In genomic region chr4:38693531-38693930, GRCh38 we compare ENCODE assay signal across 16 cellular contexts. TPM values are rescaled to one million over a fixed set of nuclear protein-coding genes. Genes with fewer than 3 reads are reported as not detected.
DNase-seq lines count a peak whose midpoint lies in the region; ATAC-seq and TF ChIP-seq lines count a peak whose summit lies in the region.
"Had no signal": no experiment of that assay in that cellular context is flagged by ENCODE, and none has a peak within 500 bp of the region (broad histone marks: within the 10 kb centered on the region; RNA-seq: fewer than 3 reads in every experiment).

No MANE protein-coding gene starts in this region.

- CTCF ChIA-PET in PC-3 (lab: Charles Lee), result no interaction called here

- no peaks in the 10 kb centered on the region for H3K4me1 ChIP-seq in CD4-positive, CD25-positive, alpha-beta regulatory T cell (ENCODE audit: control insufficient read depth, insufficient read depth, low read length, poor library complexity, severe bottlenecking)
- no peaks in the 10 kb centered on the region for H3K4me1 ChIP-seq in prostate gland (replicated peaks)
- H3K4me1 ChIP-seq in PC-3 (ENCODE audit: insufficient read depth, low read length), result no peaks in the 10 kb centered on the region
- H3K4me1 ChIP-seq: BE2C had no signal

- DNase-seq in activated T-cell treated with anti-CD3 and anti-CD28 coated beads, Interleukin-2, amount 50 U/mL, for 24 hours, result no peak
- DNase-seq in activated T-cell treated with anti-CD3 and anti-CD28 coated beads for 4 hours, result no peak
- DNase-seq in CD4-positive, CD25-positive, alpha-beta regulatory T cell, result no peak
- DNase-seq in endothelial cell (ENCODE audit: low spot score), result no peak
- DNase-seq in prostate gland (ENCODE audit: low spot score), result no peak
- no peak for DNase-seq in PC-3
- DNase-seq: BE2C; CD4-positive, alpha-beta memory T cell; GF-D8; NCI-H1105 treated with DMSO at 0.1 percent for 48 hours; NCI-H1694; NCI-H774; SHP77 had no signal

- H3F3A ChIP-seq in PC-3 (ENCODE audit: low read length, unreplicated experiment), result no peaks in the 10 kb centered on the region

- ATAC-seq in CD4-positive, CD25-positive, alpha-beta regulatory T cell (ENCODE audit: low read depth in 2 of 2), result no peak
- no peak for ATAC-seq in activated T-helper 17 cell treated with anti-CD3 and anti-CD28 coated beads, Interleukin-2, amount 50 U/mL, for 72 hours (replicated peaks)
- ATAC-seq in PC-3 (no peak), HG02642 (IDR thresholded peaks at IDR 0.05; ENCODE audit: poor library complexity, unreplicated experiment) (no peak)

- no peaks in the 10 kb centered on the region for H3K79me2 ChIP-seq in PC-3 (ENCODE audit: low read length)

- no peaks in the 10 kb centered on the region for H3K27me3 Mint-ChIP-seq in activated T-cell treated with anti-CD3 and anti-CD28 coated beads, Interleukin-2, amount 50 U/mL, for 24 hours
- H3K27me3 Mint-ChIP-seq in CD4-positive, CD25-positive, alpha-beta regulatory T cell, result no peaks in the 10 kb centered on the region
- no peaks in the 10 kb centered on the region for H3K27me3 Mint-ChIP-seq in activated T-helper 17 cell treated with anti-CD3 and anti-CD28 coated beads, Interleukin-2, amount 50 U/mL, for 72 hours
- peaks cover 3% of the 10 kb centered on the region for H3K27me3 Mint-ChIP-seq in endothelial cell (ENCODE audit: unreplicated experiment)
- H3K27me3 Mint-ChIP-seq: CD4-positive, alpha-beta memory T cell had no signal

- no peaks in the 10 kb centered on the region for H3K9me3 ChIP-seq in CD4-positive, CD25-positive, alpha-beta regulatory T cell (ENCODE audit: control insufficient read depth in 2 of 2, low read length in 2 of 2)
- H3K9me3 ChIP-seq in prostate gland (no peaks in the 10 kb centered on the region), PC-3 (ENCODE audit: low read length) (no peaks in the 10 kb centered on the region)
- H3K9me3 ChIP-seq: BE2C, HAP-1 had no signal

- H3K27ac Mint-ChIP-seq in activated T-cell treated with anti-CD3 and anti-CD28 coated beads, Interleukin-2, amount 50 U/mL, for 24 hours, result peak overlapping the region; percentile 73
- peak overlapping the region in 2 of 3 donors; percentile 14 to 23 for H3K27ac Mint-ChIP-seq in CD4-positive, CD25-positive, alpha-beta regulatory T cell
- peak overlapping the region; percentile 15 for H3K27ac Mint-ChIP-seq in activated T-helper 17 cell treated with anti-CD3 and anti-CD28 coated beads, Interleukin-2, amount 50 U/mL, for 72 hours
- H3K27ac Mint-ChIP-seq in endothelial cell (ENCODE audit: unreplicated experiment), result no peak overlapping the region

- intact Hi-C loops in prostate gland (cut with DNase I), result no loop called here
- intact Hi-C loops in PC-3 (cut with micrococcal nuclease), result no loop called here

- no peaks in the 10 kb centered on the region for H4K20me1 ChIP-seq in PC-3 (ENCODE audit: low read length)

- no peaks in the 10 kb centered on the region for H3K27me3 ChIP-seq in CD4-positive, CD25-positive, alpha-beta regulatory T cell (ENCODE audit: control insufficient read depth, insufficient read depth, low read length)
- H3K27me3 ChIP-seq in prostate gland (replicated peaks; ENCODE audit: insufficient read depth), result no peaks in the 10 kb centered on the region
- no peaks in the 10 kb centered on the region for H3K27me3 ChIP-seq in PC-3 (ENCODE audit: low read length)
- H3K27me3 ChIP-seq: BE2C had no signal

- TF ChIP-seq CTCF in endothelial cell (IDR thresholded peaks at IDR 0.05; ENCODE audit: unreplicated experiment) (no peak), prostate gland (IDR thresholded peaks at IDR 0.05) (no peak), PC-3 (conservative IDR thresholded peaks at IDR 0.05; ENCODE audit: low read depth, low read length) (no peak)

- peaks cover 20% of the 10 kb centered on the region for H3K4me1 Mint-ChIP-seq in activated T-cell treated with anti-CD3 and anti-CD28 coated beads, Interleukin-2, amount 50 U/mL, for 24 hours (ENCODE audit: low read depth)
- peaks cover 4 to 27% (median 19%) of the 10 kb centered on the region in 4 donors for H3K4me1 Mint-ChIP-seq in CD4-positive, CD25-positive, alpha-beta regulatory T cell
- peaks cover 10% of the 10 kb centered on the region for H3K4me1 Mint-ChIP-seq in activated T-helper 17 cell treated with anti-CD3 and anti-CD28 coated beads, Interleukin-2, amount 50 U/mL, for 72 hours
- H3K4me1 Mint-ChIP-seq in endothelial cell (ENCODE audit: unreplicated experiment), result peaks cover 5% of the 10 kb centered on the region

- 43% methylated on average over 1 of the region's 1 CpG for WGBS in prostate gland

- no peak overlapping the region for H2AFZ ChIP-seq in PC-3 (ENCODE audit: low read length)

- peaks cover 92% of the 10 kb centered on the region for H3K36me3 Mint-ChIP-seq in activated T-cell treated with anti-CD3 and anti-CD28 coated beads, Interleukin-2, amount 50 U/mL, for 24 hours (ENCODE audit: low read depth)
- H3K36me3 Mint-ChIP-seq in CD4-positive, CD25-positive, alpha-beta regulatory T cell, result peaks cover 58% of the 10 kb centered on the region
- H3K36me3 Mint-ChIP-seq in activated T-helper 17 cell treated with anti-CD3 and anti-CD28 coated beads, Interleukin-2, amount 50 U/mL, for 72 hours (ENCODE audit: low read depth), result peaks cover 99% of the 10 kb centered on the region
- peaks cover 54% of the 10 kb centered on the region for H3K36me3 Mint-ChIP-seq in endothelial cell (ENCODE audit: low read depth, unreplicated experiment)

- TF ChIP-seq POLR2A in prostate gland (IDR thresholded peaks at IDR 0.05), result no peak

- no peak overlapping the region for H3K4me3 ChIP-seq in CD4-positive, CD25-positive, alpha-beta regulatory T cell (ENCODE audit: low read depth, low read length)
- no peak overlapping the region for H3K4me3 ChIP-seq in prostate gland
- H3K4me3 ChIP-seq in PC-3 (ENCODE audit: low read length), result no peak overlapping the region
- H3K4me3 ChIP-seq: HAP-1 had no signal

- H3K36me3 ChIP-seq in CD4-positive, CD25-positive, alpha-beta regulatory T cell (ENCODE audit: control insufficient read depth, insufficient read depth, low read length), result peaks cover 93% of the 10 kb centered on the region
- H3K36me3 ChIP-seq in prostate gland (no peaks in the 10 kb centered on the region), PC-3 (ENCODE audit: low read depth, low read length) (peaks cover 66% of the 10 kb centered on the region)

- H3K9me2 ChIP-seq in PC-3 (replicated peaks; ENCODE audit: low read length), result no peaks in the 10 kb centered on the region

- POLR2A ChIA-PET in PC-3 (lab: Charles Lee; ENCODE audit: unreplicated experiment), result no interaction called here

- no peak overlapping the region for H3K27ac ChIP-seq in CD4-positive, CD25-positive, alpha-beta regulatory T cell (ENCODE audit: insufficient read depth, low read length, poor library complexity, severe bottlenecking)
- no peak overlapping the region for H3K27ac ChIP-seq in prostate gland
- no peak overlapping the region for H3K27ac ChIP-seq in PC-3 (ENCODE audit: low read length)

- BruUV-seq in PC-3 (replicated peaks; lab: Mats Ljungman, UMichigan), result no TSS peak

- H3K4me3 Mint-ChIP-seq in activated T-cell treated with anti-CD3 and anti-CD28 coated beads, Interleukin-2, amount 50 U/mL, for 24 hours, result no peak overlapping the region
- peak overlapping the region in 1 of 4 donors; percentile 52 for H3K4me3 Mint-ChIP-seq in CD4-positive, CD25-positive, alpha-beta regulatory T cell
- no peak overlapping the region for H3K4me3 Mint-ChIP-seq in activated T-helper 17 cell treated with anti-CD3 and anti-CD28 coated beads, Interleukin-2, amount 50 U/mL, for 72 hours
- peak overlapping the region; percentile 15 for H3K4me3 Mint-ChIP-seq in endothelial cell (ENCODE audit: unreplicated experiment)
- H3K4me3 Mint-ChIP-seq: CD4-positive, alpha-beta memory T cell had no signal

- H3K9ac ChIP-seq in PC-3 (ENCODE audit: low read length), result no peak overlapping the region

- no peaks in the 10 kb centered on the region for H3K9me3 Mint-ChIP-seq in activated T-cell treated with anti-CD3 and anti-CD28 coated beads, Interleukin-2, amount 50 U/mL, for 24 hours
- peaks cover 0 to 2% (median 0%) of the 10 kb centered on the region in 7 donors for H3K9me3 Mint-ChIP-seq in CD4-positive, CD25-positive, alpha-beta regulatory T cell
- no peaks in the 10 kb centered on the region for H3K9me3 Mint-ChIP-seq in activated T-helper 17 cell treated with anti-CD3 and anti-CD28 coated beads, Interleukin-2, amount 50 U/mL, for 72 hours
- no peaks in the 10 kb centered on the region for H3K9me3 Mint-ChIP-seq in endothelial cell (ENCODE audit: unreplicated experiment)
- H3K9me3 Mint-ChIP-seq: CD4-positive, alpha-beta memory T cell had no signal

- H3K4me2 ChIP-seq in PC-3 (ENCODE audit: low read length), result no peak overlapping the region

RNA-seq across cellular contexts. Expression of gene KLF3, which starts 29.5 kb away (rescaled TPM):
- total RNA-seq in CD4-positive, CD25-positive, alpha-beta regulatory T cell, result 126 TPM
- polyA plus RNA-seq in CD4-positive, CD25-positive, alpha-beta regulatory T cell, result 10 to 100 TPM; 74.9 to 89.6 (median 83.7) TPM
- total RNA-seq in activated T-helper 17 cell treated with anti-CD3 and anti-CD28 coated beads, Interleukin-2, amount 50 U/mL, for 72 hours, result 1 to 10 TPM; 4.3 to 5.5 TPM
- total RNA-seq in endothelial cell (ENCODE audit: unreplicated experiment) (73.4 TPM), prostate gland (10 to 100 TPM; 47.7 to 55.4 TPM), PC-3 (2014; rRNA removed) (12.4 and 14.6 TPM in 2 replicates)
